ENCODE assay signal across 25 cellular contexts in genomic region chr11:115437902-115438575, GRCh38.
DNase-seq lines count a peak whose midpoint lies in the region; ATAC-seq lines count a peak whose summit lies in the region.
"Had no signal": no experiment of that assay in that cellular context is flagged by ENCODE, and none has a peak within 500 bp of the region (broad histone marks: within the 10 kb centered on the region; RNA-seq: fewer than 3 reads in every experiment).

No MANE protein-coding gene starts in this region.

- DNase-seq in Ammon's horn (ENCODE audit: low spot score) (peak; percentile 15), COR-L47 (lab: John Stamatoyannopoulos, UW) (peak; percentile 40), SK-N-DZ (ENCODE audit: low spot score) (peak; percentile 71), midbrain (lab: John Stamatoyannopoulos, UW) (peak; percentile 11), SKM-1 treated with dmso at 0.1 percent for 144 hours (lab: John Stamatoyannopoulos, UW; ENCODE audit: unreplicated experiment) (no peak)
- DNase-seq: AML-193; CD8-positive, alpha-beta T cell; DMS79 treated with DMSO at 0.1 percent for 48 hours; GF-D8; KG1; MG63; NCI-H1105 treated with DMSO at 0.1 percent for 48 hours; NCI-H146; NCI-H1930; NCI-H2107; NCI-H345; NCI-H510A treated with DMSO at 0.1 percent for 48 hours; NCI-H748 treated with DMSO at 0.1 percent for 48 hours; NK-92 treated with Interleukin-12 subunit alpha and Interleukin-12 subunit beta, amount 100 ng/mL, for 24 hours; Right ventricle myocardium superior; RPMI8226; T-helper 1 cell had no signal

- no peak for ATAC-seq in GM21423 (IDR thresholded peaks at IDR 0.05; ENCODE audit: unreplicated experiment)
- ATAC-seq in GM19324 (IDR thresholded peaks at IDR 0.05; ENCODE audit: low FRiP score, unreplicated experiment): no peak
- ATAC-seq: A549; CD8-positive, alpha-beta T cell had no signal
